ENCODE assay signal across 20 cellular contexts in the genomic region with DNA sequence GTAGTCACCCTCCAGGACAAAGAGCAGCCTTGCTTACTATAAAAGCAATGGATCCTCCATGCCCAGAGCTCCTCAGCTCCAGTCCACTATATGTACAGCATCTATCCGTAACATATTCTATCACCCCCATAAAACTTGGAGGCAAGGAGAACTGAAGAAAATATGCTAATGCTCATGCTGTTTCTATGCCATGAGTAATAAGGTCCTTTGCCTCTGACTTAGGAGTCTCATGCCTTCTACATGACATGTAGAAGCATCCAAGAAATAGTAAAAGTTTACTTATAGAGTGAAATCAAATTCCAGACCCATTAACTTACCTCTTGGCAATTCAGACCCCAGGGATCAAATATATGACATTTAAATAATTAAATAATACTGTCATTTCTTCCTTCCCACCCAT.
"Had no signal": no experiment of that assay in that cellular context is flagged by ENCODE, and none has a peak within 500 bp of the region (broad histone marks: within the 10 kb centered on the region; RNA-seq: fewer than 3 reads in every experiment).

No MANE protein-coding gene starts in this region.

- H3K4me3 ChIP-seq: dorsolateral prefrontal cortex, psoas muscle, right lobe of liver, stomach, testis, upper lobe of right lung had no signal

- ATAC-seq: activated CD8-positive, alpha-beta T cell treated with anti-CD3 and anti-CD28 coated beads, Interleukin-2, amount 10 ng/mL, durations not matched to agents 7 days and 5 days; foreskin keratinocyte; natural killer cell treated with Interleukin-12 subunit alpha and Interleukin-12 subunit beta and Interleukin-15 and Interleukin-18, amount 100 ng/mL, for 72 hours; psoas muscle; right lobe of liver; upper lobe of right lung had no signal

- H3K27ac ChIP-seq: dorsolateral prefrontal cortex, foreskin keratinocyte, psoas muscle, right lobe of liver, stomach, testis, upper lobe of right lung had no signal

- H3K4me1 ChIP-seq: foreskin keratinocyte, right lobe of liver had no signal

- H3K27me3 ChIP-seq: dorsolateral prefrontal cortex, foreskin keratinocyte, right lobe of liver, stomach, testis, upper lobe of right lung had no signal

- DNase-seq: activated CD4-positive, alpha-beta T cell treated with anti-CD3 and anti-CD28 coated beads, Interleukin-2, amount 10 ng/mL, durations not matched to agents 24 days and 14 days; activated CD4-positive, CD25-positive, alpha-beta regulatory T cell; activated CD8-positive, alpha-beta memory T cell treated with anti-CD3 and anti-CD28 coated beads, Interleukin-2, amount 50 U/mL, for 4 hours; activated CD8-positive, alpha-beta T cell treated with anti-CD3 and anti-CD28 coated beads, Interleukin-2, amount 10 ng/mL, durations not matched to agents 7 days and 5 days; activated gamma-delta T cell; activated naive CD8-positive, alpha-beta T cell treated with anti-CD3 and anti-CD28 coated beads for 36 hours; activated T-cell treated with anti-CD3 and anti-CD28 coated beads, Interleukin-2, amount 50 U/mL, for 48 hours; dorsolateral prefrontal cortex; endodermal cell; foreskin keratinocyte; glutamatergic neuron; occipital lobe; psoas muscle; right lobe of liver; stimulated activated CD4-positive, alpha-beta T cell treated with anti-CD3 and anti-CD28 coated beads, Interleukin-1b, Interleukin-23, amount 100 ng/mL, for 48 hours; stomach; T-helper 2 cell; testis; upper lobe of right lung had no signal

- H3K36me3 ChIP-seq: right lobe of liver, stomach, upper lobe of right lung had no signal

- H3K9me3 ChIP-seq: psoas muscle, right lobe of liver, stomach, testis, upper lobe of right lung had no signal
